21 cellular contexts compared by ENCODE assay signal in the genomic region with DNA sequence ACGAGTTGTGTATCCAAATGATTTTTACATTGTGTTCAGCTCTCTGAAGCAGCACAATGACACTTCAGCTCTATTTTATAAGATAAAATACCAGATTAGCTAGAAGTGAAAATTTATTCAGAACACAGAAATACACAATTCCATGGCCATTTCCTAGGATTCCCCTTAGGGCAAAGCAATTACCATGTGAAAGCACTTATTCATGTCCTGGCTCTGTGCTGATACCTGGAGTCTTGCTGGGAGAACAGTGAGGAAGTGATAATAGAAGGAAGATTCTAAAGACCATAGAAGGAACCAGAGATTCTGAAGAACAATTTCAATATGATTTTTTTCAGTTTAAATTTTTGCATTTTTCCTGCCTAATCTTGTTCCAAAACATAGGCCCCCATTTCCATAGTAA.
"Had no signal": no experiment of that assay in that cellular context is flagged by ENCODE, and none has a peak within 500 bp of the region (broad histone marks: within the 10 kb centered on the region; RNA-seq: fewer than 3 reads in every experiment).

No MANE protein-coding gene starts in this region.

- H3K4me2 ChIP-seq: smooth muscle cell had no signal

- ATAC-seq: activated T-cell treated with anti-CD3 and anti-CD28 coated beads, Interleukin-2, amount 50 U/mL, for 4 hours; foreskin keratinocyte; left lobe of liver; lower lobe of right lung; naive thymus-derived CD8-positive, alpha-beta T cell; stimulated activated memory B cell treated with anti-CD40 and anti-IgM and Interleukin-4, amounts not matched to agents 10 μg/mL and 1 μg/mL and 100 μg/mL, for 72 hours had no signal

- H3K9me3 ChIP-seq: lower lobe of right lung, sigmoid colon, uterus had no signal

- H3K36me3 ChIP-seq: lower lobe of right lung, sigmoid colon, stomach, uterus had no signal

- H3K4me3 ChIP-seq: lower lobe of right lung, sigmoid colon, smooth muscle cell, stomach, uterus had no signal

- H3K27me3 ChIP-seq: foreskin keratinocyte, sigmoid colon, stomach, uterus had no signal

- H3K27ac ChIP-seq: foreskin keratinocyte, lower lobe of right lung, sigmoid colon, stomach, uterus had no signal

- DNase-seq: activated CD4-positive, alpha-beta T cell treated with anti-CD3 and anti-CD28 coated beads for 4 hours; activated CD4-positive, alpha-beta T cell treated with anti-CD3 and anti-CD28 coated beads, Interleukin-2, amount 50 U/mL, for 48 hours; activated CD4-positive, CD25-positive, alpha-beta regulatory T cell; activated CD8-positive, alpha-beta memory T cell treated with anti-CD3 and anti-CD28 coated beads, Interleukin-2, amount 50 U/mL, for 48 hours; activated naive CD4-positive, alpha-beta T cell; activated T-cell treated with anti-CD3 and anti-CD28 coated beads, Interleukin-2, amount 50 U/mL, for 4 hours; central memory CD4-positive, alpha-beta T cell; dermis blood vessel endothelial cell; effector CD8-positive, alpha-beta T cell; foreskin keratinocyte; lower lobe of right lung; naive thymus-derived CD8-positive, alpha-beta T cell; retina; sigmoid colon; stimulated activated CD4-positive, alpha-beta T cell treated with anti-CD3 and anti-CD28 coated beads, Interleukin-15, amount 100 ng/mL, for 24 hours; stomach; trophoblast cell; uterus had no signal

- H3K4me1 ChIP-seq: foreskin keratinocyte, lower lobe of right lung, sigmoid colon, stomach, uterus had no signal
